8 cellular contexts compared by ENCODE assay signal in the genomic region with DNA sequence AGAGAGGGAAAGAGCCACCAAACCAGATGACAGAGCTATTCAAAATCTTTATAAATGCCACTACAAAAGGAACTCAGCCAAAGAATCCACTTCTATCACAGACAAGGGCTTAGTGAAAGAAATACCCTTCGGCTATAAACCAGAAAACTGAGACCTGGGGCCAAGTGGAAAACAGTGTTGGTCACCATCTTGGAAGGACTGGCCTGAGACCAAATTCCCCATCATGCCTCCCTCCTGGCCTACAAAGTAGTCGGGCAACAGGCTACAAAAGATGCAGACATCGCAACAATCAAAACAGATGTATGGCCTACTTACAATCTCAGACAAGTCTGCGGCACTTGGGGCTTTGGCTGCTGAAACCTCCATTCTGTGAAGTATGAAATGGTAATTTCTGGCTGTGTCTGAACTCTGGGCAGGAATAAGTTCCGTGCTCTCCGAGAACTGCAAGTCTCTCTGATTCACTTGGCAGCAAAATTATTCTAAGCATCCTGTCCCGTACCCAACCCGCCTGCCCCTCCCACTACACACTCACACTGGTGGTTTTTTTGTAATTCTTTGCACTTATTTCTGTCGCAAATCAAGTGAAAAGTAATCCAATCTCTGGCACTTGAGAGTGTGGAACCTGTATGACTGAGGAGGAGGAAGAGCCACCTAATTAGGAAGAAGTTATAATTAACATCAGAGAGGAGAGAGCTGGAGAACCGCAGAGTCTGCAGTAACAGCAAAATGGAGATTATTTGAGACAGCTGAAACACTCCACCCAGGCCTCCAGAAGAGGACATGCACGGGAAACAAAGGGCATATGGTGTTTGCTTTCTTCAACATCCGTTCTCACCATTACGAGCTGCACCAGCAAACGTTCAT.
A peak's percentile ranks its signal among the peaks of the same experiment; 100 is the strongest.
DNase-seq lines count a peak whose midpoint lies in the region; ATAC-seq and TF ChIP-seq lines count a peak whose summit lies in the region.

No MANE protein-coding gene starts in this region.

- no peak for TF ChIP-seq CTCF in activated B cell treated with CpG ODN at 0.5 μM for 24 hours (IDR thresholded peaks at IDR 0.05)
- TF ChIP-seq CTCF in endothelial cell (IDR thresholded peaks at IDR 0.05; ENCODE audit: unreplicated experiment) = no peak

- H3K36me3 Mint-ChIP-seq in activated B cell treated with CpG ODN at 0.5 μM for 24 hours (ENCODE audit: low read depth) (peaks cover 14% of the 10 kb centered on the region), endothelial cell (ENCODE audit: low read depth, unreplicated experiment) (peaks cover 5% of the 10 kb centered on the region)

- intact Hi-C loops in activated B cell treated with CpG ODN at 0.5 μM for 24 hours (cut with micrococcal nuclease) = no loop called here

- peak overlapping the region; percentile 41 for H3K4me3 Mint-ChIP-seq in activated B cell treated with CpG ODN at 0.5 μM for 24 hours
- no peak overlapping the region for H3K4me3 Mint-ChIP-seq in endothelial cell (ENCODE audit: unreplicated experiment)

- H3K4me3 ChIP-seq in Jurkat, Clone E6-1 (ENCODE audit: low read length) = peak overlapping the region; percentile 29
- peak overlapping the region in 5 of 7 experiments; percentile 2 to 25 (median 8) for H3K4me3 ChIP-seq in skin epidermis

- ATAC-seq in activated B cell treated with CpG ODN at 0.5 μM for 24 hours (ENCODE audit: low read depth) (no peak), HG02588 (IDR thresholded peaks at IDR 0.05; ENCODE audit: unreplicated experiment) (no peak), HG02763 (IDR thresholded peaks at IDR 0.05; ENCODE audit: unreplicated experiment) (no peak)

- CTCF ChIA-PET in activated B cell treated with CpG ODN at 0.5 μM for 24 hours (lab: Charles Lee) = interaction anchor here (1.1 kb wide), 1 partner anchor 61 kb away, joined by 4 read pairs; no protein-coding TSS in a partner anchor

- POLR2A ChIA-PET in activated B cell treated with CpG ODN at 0.5 μM for 24 hours (lab: Charles Lee) = no interaction called here

- H3K4me1 Mint-ChIP-seq in activated B cell treated with CpG ODN at 0.5 μM for 24 hours (peaks cover 53% of the 10 kb centered on the region), endothelial cell (ENCODE audit: unreplicated experiment) (peaks cover 32% of the 10 kb centered on the region)

- H3K9me3 Mint-ChIP-seq in activated B cell treated with CpG ODN at 0.5 μM for 24 hours (no peaks in the 10 kb centered on the region), endothelial cell (ENCODE audit: unreplicated experiment) (no peaks in the 10 kb centered on the region)

- H3K27me3 Mint-ChIP-seq in activated B cell treated with CpG ODN at 0.5 μM for 24 hours = no peaks in the 10 kb centered on the region
- H3K27me3 Mint-ChIP-seq in endothelial cell (ENCODE audit: unreplicated experiment) = peaks cover 8% of the 10 kb centered on the region

- DNase-seq in Jurkat, Clone E6-1 (ENCODE audit: low read depth, low spot score) = peak; percentile 62
- no peak for DNase-seq in activated B cell treated with CpG ODN at 0.5 μM for 24 hours
- no peak for DNase-seq in endothelial cell (ENCODE audit: low spot score)
- DNase-seq in mesenteric fat pad (ENCODE audit: low spot score) = no peak
- no peak for DNase-seq in NCI-H1436 (lab: John Stamatoyannopoulos, UW)

- peak overlapping the region in 16 of 21 experiments; percentile 2 to 84 (median 48) for H3K27ac ChIP-seq in skin epidermis

- H3K27ac Mint-ChIP-seq in activated B cell treated with CpG ODN at 0.5 μM for 24 hours (peak overlapping the region; percentile 81), endothelial cell (ENCODE audit: unreplicated experiment) (peak overlapping the region; percentile 25)
